In genomic region chr9:121298689-121299112, GRCh38 we compare ENCODE assay signal across 8 cellular contexts. TPM values are rescaled to one million over a fixed set of nuclear protein-coding genes. Genes with fewer than 3 reads are reported as not detected.
DNase-seq lines count a peak whose midpoint lies in the region; ATAC-seq and TF ChIP-seq lines count a peak whose summit lies in the region.

No MANE protein-coding gene starts in this region.

- peak overlapping the region; percentile 31; the same call in 1 of the 2 replicates for H2AFZ ChIP-seq in GM23248

- in situ Hi-C loops in GM23248 (cut with MboI), result no loop called here

- no peaks in the 10 kb centered on the region for H3K9me3 ChIP-seq in GM23248 (ENCODE audit: low read depth)
- no peaks in the 10 kb centered on the region for H3K9me3 ChIP-seq in right cardiac atrium (ENCODE audit: control insufficient read depth, low read length)
- no peaks in the 10 kb centered on the region for H3K9me3 ChIP-seq in sigmoid colon

- H3K9ac ChIP-seq in GM23248, result peak overlapping the region; percentile 63

- no peak for TF ChIP-seq EP300 in sigmoid colon (IDR thresholded peaks at IDR 0.05)

- H3K27me3 ChIP-seq in GM23248 (replicated peaks; ENCODE audit: insufficient read depth) (no peaks in the 10 kb centered on the region), right cardiac atrium (ENCODE audit: control insufficient read depth, insufficient read depth) (no peaks in the 10 kb centered on the region), sigmoid colon (no peaks in the 10 kb centered on the region)

- no peak for ATAC-seq in activated T-helper 17 cell treated with anti-CD3 and anti-CD28 coated beads, Interleukin-2, amount 50 U/mL, for 72 hours (replicated peaks)
- peak; percentile 71 to 79 for ATAC-seq in right cardiac atrium
- no peak for ATAC-seq in HG03460 (IDR thresholded peaks at IDR 0.05; ENCODE audit: unreplicated experiment)
- no peak for ATAC-seq in HG03571 (IDR thresholded peaks at IDR 0.05; ENCODE audit: unreplicated experiment)

- DNase-seq in GM23248 (peak; percentile 31), right cardiac atrium (peak; percentile 65 to 82 (median 71)), sigmoid colon (peak; percentile 90), LoVo (ENCODE audit: low spot score) (no peak), HEK293T (ENCODE audit: extremely low spot score) (no peak)

- peaks cover 15% of the 10 kb centered on the region for H3F3A ChIP-seq in GM23248 (ENCODE audit: insufficient read depth)

- peak overlapping the region; percentile 63 for H3K4me3 Mint-ChIP-seq in activated T-helper 17 cell treated with anti-CD3 and anti-CD28 coated beads, Interleukin-2, amount 50 U/mL, for 72 hours

- no peaks in the 10 kb centered on the region for H3K36me3 Mint-ChIP-seq in activated T-helper 17 cell treated with anti-CD3 and anti-CD28 coated beads, Interleukin-2, amount 50 U/mL, for 72 hours (ENCODE audit: low read depth)

- CTCF ChIA-PET in HEK293T (lab: Yijun Ruan, JAX), result interaction anchor here (1.0 to 1.4 kb wide), 2 partner anchors 21 to 85 kb away, joined by 3 to 6 read pairs; no protein-coding TSS in a partner anchor

- H3K27ac ChIP-seq in GM23248 (no peak overlapping the region), right cardiac atrium (ENCODE audit: low read length) (peak overlapping the region; percentile 94), sigmoid colon (peak overlapping the region; percentile 94 to 99 (median 97))

- H3K4me1 ChIP-seq in GM23248 (ENCODE audit: insufficient read depth) (0 out of 2 replicates have a peak, but pooled peaks cover 7% of the 10 kb centered on the region), right cardiac atrium (ENCODE audit: control insufficient read depth, insufficient read depth, low read length) (peaks cover 37% of the 10 kb centered on the region), sigmoid colon (peaks cover 0 to 96% (median 94%) of the 10 kb centered on the region in 4 donors)

- H3K27me3 Mint-ChIP-seq in activated T-helper 17 cell treated with anti-CD3 and anti-CD28 coated beads, Interleukin-2, amount 50 U/mL, for 72 hours, result peaks cover 24% of the 10 kb centered on the region

- H3K4me1 Mint-ChIP-seq in activated T-helper 17 cell treated with anti-CD3 and anti-CD28 coated beads, Interleukin-2, amount 50 U/mL, for 72 hours, result peaks cover 11% of the 10 kb centered on the region

- H3K27ac Mint-ChIP-seq in activated T-helper 17 cell treated with anti-CD3 and anti-CD28 coated beads, Interleukin-2, amount 50 U/mL, for 72 hours, result no peak overlapping the region

- intact Hi-C loops in right cardiac atrium (cut with DNase I), result no loop called here
- intact Hi-C loops in sigmoid colon (cut with DNase I), result loop anchor here (2.0 to 5.0 kb wide), 2 partner anchors 20 to 86 kb away; no protein-coding TSS in a partner anchor

- no peak for TF ChIP-seq POLR2A in sigmoid colon (IDR thresholded peaks at IDR 0.05)

- H3K36me3 ChIP-seq in GM23248 (ENCODE audit: low read depth), result 0 out of 2 replicates have a peak, but pooled peaks cover 7% of the 10 kb centered on the region
- H3K36me3 ChIP-seq in sigmoid colon, result peaks cover 15 to 21% (median 19%) of the 10 kb centered on the region in 4 donors

- POLR2A ChIA-PET in HEK293T (lab: Yijun Ruan, JAX), result no interaction called here

- no peaks in the 10 kb centered on the region for H3K9me3 Mint-ChIP-seq in activated T-helper 17 cell treated with anti-CD3 and anti-CD28 coated beads, Interleukin-2, amount 50 U/mL, for 72 hours

- WGBS in GM23248 (ENCODE audit: low coverage in 1 of 2, low lambda C conversion rate in 2 of 2, missing lambda C conversion rate in 2 of 2), 2 experiments, result 50 to 61% methylated on average over 1 of the region's 1 CpG
- WGBS in right cardiac atrium, result 20% methylated on average over 1 of the region's 1 CpG
- 25 to 56% methylated on average over 1 of the region's 1 CpG for WGBS in sigmoid colon, 2 donors

- H3K9me2 ChIP-seq in GM23248 (ENCODE audit: insufficient read depth), result no peaks in the 10 kb centered on the region

- H3K4me3 ChIP-seq in GM23248 (peak overlapping the region; percentile 68; the same call in 1 of the 2 replicates), right cardiac atrium (ENCODE audit: low read length) (peak overlapping the region; percentile 94), sigmoid colon (peak overlapping the region; percentile 41 to 67 (median 62))

- no peak for TF ChIP-seq CTCF in sigmoid colon (IDR thresholded peaks at IDR 0.05)

- H3K79me2 ChIP-seq in GM23248 (ENCODE audit: insufficient read depth), result peaks cover 33% of the 10 kb centered on the region

- peak overlapping the region; percentile 71 for H3K4me2 ChIP-seq in GM23248 (ENCODE audit: unreplicated experiment)

- no peaks in the 10 kb centered on the region for H4K20me1 ChIP-seq in GM23248 (ENCODE audit: insufficient read depth)

TF ChIP-seq in HEK293T, 16 proteins besides CTCF, POLR2A, EP300 and RAD21:
- TF ChIP-seq FOXM1 (IDR thresholded peaks at IDR 0.05; ENCODE audit: borderline replicate concordance) (no peak), ARNT (IDR thresholded peaks at IDR 0.05) (no peak), CTBP1 (IDR thresholded peaks at IDR 0.05; ENCODE audit: borderline replicate concordance) (no peak), BHLHE40 (IDR thresholded peaks at IDR 0.05; ENCODE audit: borderline replicate concordance) (no peak), L3MBTL2 (conservative IDR thresholded peaks at IDR 0.05) (no peak), FOXK2 (IDR thresholded peaks at IDR 0.05) (no peak), TARDBP (IDR thresholded peaks at IDR 0.05) (no peak), ELF4 (IDR thresholded peaks at IDR 0.05) (no peak), PKNOX1 (IDR thresholded peaks at IDR 0.05) (no peak), SP1 (IDR thresholded peaks at IDR 0.05) (no peak)

RNA-seq across cellular contexts. Expression of gene GSN, which starts 30.7 kb away (rescaled TPM):
- 387 and 393 TPM in 2 replicates for total RNA-seq in GM23248 (2014; rRNA removed; shearing (Covaris generic))
- polyA plus RNA-seq in GM23248 (2016; fragmentation: Nextera tagmentation; extraction: Ambion mirVana), result 258 and 265 TPM in 2 replicates
- 1 to 10 TPM; 5.1 to 5.6 TPM for total RNA-seq in activated T-helper 17 cell treated with anti-CD3 and anti-CD28 coated beads, Interleukin-2, amount 50 U/mL, for 72 hours
- 1,000 to 10,000 TPM in 3 of 4 donors, 100 to 1,000 TPM in 1; 949 to 1,838 (median 1,489) TPM for total RNA-seq in right cardiac atrium
- 1,813 TPM for polyA plus RNA-seq in right cardiac atrium
- 1,000 to 10,000 TPM; 1,610 to 2,826 (median 1,919) TPM for total RNA-seq in sigmoid colon
- polyA plus RNA-seq in sigmoid colon, result 100 to 1,000 TPM; 333 to 617 (median 497) TPM

Comparison
In these comparisons a context has a peak if more than half of its experiments do, and no peak if none do; other contexts are left out.
1. DNase-seq: peak in GM23248 (single experiment), right cardiac atrium (3 of 3) and sigmoid colon (single experiment); none in LoVo (single experiment) and HEK293T (single experiment).
2. ATAC-seq: peak in right cardiac atrium (2 of 2); none in activated T-helper 17 cell treated with anti-CD3 and anti-CD28 coated beads, Interleukin-2, amount 50 U/mL, for 72 hours (single experiment), HG03460 (single experiment) and HG03571 (single experiment).
3. RNA of gene GSN, which starts 30.7 kb away (total RNA-seq): 1,610 to 2,826 TPM in sigmoid colon, 949 to 1,838 TPM in right cardiac atrium and 387 to 393 TPM in GM23248; 5.1 to 5.6 TPM in activated T-helper 17 cell treated with anti-CD3 and anti-CD28 coated beads, Interleukin-2, amount 50 U/mL, for 72 hours; every median in the first group is over 10 times any median in the second.
4. Peak in every context shown above with its lines, with median percentiles within 50 percentile points of each other: H3K4me3 ChIP-seq.